In genomic region chr2:13605266-13605665, GRCh38 we compare ENCODE assay signal across 20 cellular contexts.
"Had no signal": no experiment of that assay in that cellular context is flagged by ENCODE, and none has a peak within 500 bp of the region (broad histone marks: within the 10 kb centered on the region; RNA-seq: fewer than 3 reads in every experiment).

No MANE protein-coding gene starts in this region.

- H3K9me3 Mint-ChIP-seq: dendritic cell treated with granulocyte-macrophage colony-stimulating factor and Interleukin-4, amounts not matched to agents 40 ng/mL and 50 ng/mL, for 4 days; T-helper 1 cell treated with Interleukin-12 subunit alpha and Interleukin-12 subunit beta and Interleukin-4 antibody, amounts not matched to agents 30 μg/mL and 1 μg/mL, for 36 hours had no signal

- H3K4me3 ChIP-seq: esophagus muscularis mucosa, lower lobe of right lung, pancreas, sigmoid colon, thoracic aorta, upper lobe of left lung had no signal

- H3K27me3 Mint-ChIP-seq: dendritic cell treated with granulocyte-macrophage colony-stimulating factor and Interleukin-4, amounts not matched to agents 40 ng/mL and 50 ng/mL, for 4 days; natural killer cell treated with Interleukin-12 subunit alpha and Interleukin-12 subunit beta and Interleukin-15 and Interleukin-18, amount 100 ng/mL, for 72 hours; stimulated activated naive B cell treated with anti-CD40 and anti-IgM and Interleukin-4, amounts not matched to agents 10 μg/mL and 1 μg/mL and 100 μg/mL, for 72 hours had no signal

- H3K36me3 ChIP-seq: esophagus muscularis mucosa, lower lobe of right lung, neutrophil, pancreas, sigmoid colon, thoracic aorta, upper lobe of left lung had no signal

- H3K4me1 Mint-ChIP-seq: stimulated activated naive B cell treated with anti-CD40 and anti-IgM and Interleukin-4, amounts not matched to agents 10 μg/mL and 1 μg/mL and 100 μg/mL, for 72 hours had no signal

- DNase-seq: activated CD8-positive, alpha-beta memory T cell treated with anti-CD3 and anti-CD28 coated beads for 24 hours; activated CD8-positive, alpha-beta memory T cell treated with anti-CD3 and anti-CD28 coated beads, Interleukin-2, amount 50 U/mL, for 48 hours; activated gamma-delta T cell treated with Interleukin-2 at 50 U/mL for 16 hours; effector memory CD4-positive, alpha-beta T cell; foreskin fibroblast; hippocampal formation; left colon; lower lobe of right lung; pancreas; sigmoid colon; stimulated activated naive B cell treated with anti-CD40 and anti-IgM and Interleukin-4, amounts not matched to agents 10 μg/mL and 1 μg/mL and 100 μg/mL, for 72 hours; upper lobe of left lung had no signal

- H3K4me1 ChIP-seq: esophagus muscularis mucosa, lower lobe of right lung, pancreas, sigmoid colon, upper lobe of left lung had no signal

- H3K27ac Mint-ChIP-seq: activated naive CD4-positive, alpha-beta T cell treated with anti-CD3 and anti-CD28 coated beads, Interleukin-2, amount 50 U/mL, for 72 hours; dendritic cell treated with granulocyte-macrophage colony-stimulating factor and Interleukin-4, amounts not matched to agents 40 ng/mL and 50 ng/mL, for 4 days; natural killer cell treated with Interleukin-12 subunit alpha and Interleukin-12 subunit beta and Interleukin-15 and Interleukin-18, amount 100 ng/mL, for 72 hours; stimulated activated naive B cell treated with anti-CD40 and anti-IgM and Interleukin-4, amounts not matched to agents 10 μg/mL and 1 μg/mL and 100 μg/mL, for 72 hours; T-helper 1 cell treated with Interleukin-12 subunit alpha and Interleukin-12 subunit beta and Interleukin-4 antibody, amounts not matched to agents 30 μg/mL and 1 μg/mL, for 36 hours had no signal

- H3K27me3 ChIP-seq: esophagus muscularis mucosa, neutrophil, pancreas, sigmoid colon, upper lobe of left lung had no signal

- H3K27ac ChIP-seq: esophagus muscularis mucosa, lower lobe of right lung, neutrophil, pancreas, sigmoid colon, thoracic aorta, upper lobe of left lung had no signal

- ATAC-seq: activated CD4-positive, CD25-positive, alpha-beta regulatory T cell treated with anti-CD3 and anti-CD28 coated beads, Interleukin-2, amount 50 U/mL, for 24 hours; activated naive CD4-positive, alpha-beta T cell treated with anti-CD3 and anti-CD28 coated beads, Interleukin-2, amount 50 U/mL, for 72 hours; left colon; lower lobe of right lung; natural killer cell treated with Interleukin-12 subunit alpha and Interleukin-12 subunit beta and Interleukin-15 and Interleukin-18, amount 100 ng/mL, for 72 hours; pancreas; stimulated activated naive B cell treated with anti-CD40 and anti-IgM and Interleukin-4, amounts not matched to agents 10 μg/mL and 1 μg/mL and 100 μg/mL, for 72 hours had no signal

- H3K36me3 Mint-ChIP-seq: activated naive CD4-positive, alpha-beta T cell treated with anti-CD3 and anti-CD28 coated beads, Interleukin-2, amount 50 U/mL, for 72 hours; natural killer cell treated with Interleukin-12 subunit alpha and Interleukin-12 subunit beta and Interleukin-15 and Interleukin-18, amount 100 ng/mL, for 72 hours; stimulated activated naive B cell treated with anti-CD40 and anti-IgM and Interleukin-4, amounts not matched to agents 10 μg/mL and 1 μg/mL and 100 μg/mL, for 72 hours had no signal

- H3K4me3 Mint-ChIP-seq: dendritic cell treated with granulocyte-macrophage colony-stimulating factor and Interleukin-4, amounts not matched to agents 40 ng/mL and 50 ng/mL, for 4 days; natural killer cell treated with Interleukin-12 subunit alpha and Interleukin-12 subunit beta and Interleukin-15 and Interleukin-18, amount 100 ng/mL, for 72 hours; stimulated activated naive B cell treated with anti-CD40 and anti-IgM and Interleukin-4, amounts not matched to agents 10 μg/mL and 1 μg/mL and 100 μg/mL, for 72 hours; T-helper 1 cell treated with Interleukin-12 subunit alpha and Interleukin-12 subunit beta and Interleukin-4 antibody, amounts not matched to agents 30 μg/mL and 1 μg/mL, for 36 hours had no signal

- H3K9me3 ChIP-seq: esophagus muscularis mucosa, lower lobe of right lung, neutrophil, pancreas, sigmoid colon, thoracic aorta, upper lobe of left lung had no signal
